ENCODE assay signal across 16 cellular contexts in the genomic region with DNA sequence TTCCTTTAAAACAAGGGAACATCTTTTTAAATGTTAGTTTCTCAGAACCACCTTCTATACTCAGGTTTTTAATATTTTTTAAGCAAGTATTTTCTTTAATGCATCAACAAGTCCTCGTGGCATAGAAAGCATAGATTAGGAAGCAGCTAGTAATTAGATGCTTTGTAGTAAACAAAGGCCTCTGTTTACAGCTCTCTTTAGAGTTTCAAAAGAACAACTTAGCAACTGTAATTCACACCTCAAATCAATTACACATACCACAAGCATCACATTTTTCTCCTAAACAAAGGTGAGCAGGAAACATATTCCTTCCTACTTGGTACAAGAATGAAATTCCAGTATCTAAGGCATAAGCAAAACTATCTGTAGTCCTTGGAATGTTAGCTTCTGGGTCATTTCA.
"Had no signal": no experiment of that assay in that cellular context is flagged by ENCODE, and none has a peak within 500 bp of the region (broad histone marks: within the 10 kb centered on the region; RNA-seq: fewer than 3 reads in every experiment).

No MANE protein-coding gene starts in this region.

- H3K79me2 ChIP-seq: hepatocyte had no signal

- H3K27ac ChIP-seq: foreskin keratinocyte, hepatocyte, suprapubic skin, thyroid gland, upper lobe of left lung, uterus had no signal

- H3K4me2 ChIP-seq: hepatocyte had no signal

- DNase-seq: effector memory CD8-positive, alpha-beta T cell; erythroblast; foreskin keratinocyte; left colon; left ventricle myocardium superior; mucosa of descending colon; naive thymus-derived CD8-positive, alpha-beta T cell; right cardiac atrium; small intestine; stimulated activated CD4-positive, alpha-beta T cell treated with anti-CD3 and anti-CD28 coated beads, Interleukin-2, amount 100 ng/mL, for 48 hours; stimulated activated naive CD4-positive, alpha-beta T cell treated with Interleukin-2 at 50 U/mL for 16 hours; thyroid gland; upper lobe of left lung; uterus had no signal

- ATAC-seq: effector memory CD8-positive, alpha-beta T cell; foreskin keratinocyte; left colon; mucosa of descending colon; naive thymus-derived CD8-positive, alpha-beta T cell had no signal

- H3K36me3 ChIP-seq: suprapubic skin, thyroid gland, upper lobe of left lung, uterus had no signal

- H2AFZ ChIP-seq: hepatocyte had no signal

- H3K27me3 ChIP-seq: foreskin keratinocyte, hepatocyte, suprapubic skin, thyroid gland, upper lobe of left lung, uterus had no signal

- H3K4me1 ChIP-seq: thyroid gland, upper lobe of left lung, uterus had no signal

- H3K9me3 ChIP-seq: mucosa of descending colon, suprapubic skin, thyroid gland, upper lobe of left lung, uterus had no signal

- H3K4me3 ChIP-seq: hepatocyte, mucosa of descending colon, suprapubic skin, thyroid gland, upper lobe of left lung, uterus had no signal
